Comparison of ENCODE assay signal across 17 cellular contexts in genomic region chr12:14938301-14938700, GRCh38. TPM values are rescaled to one million over a fixed set of nuclear protein-coding genes. Genes with fewer than 3 reads are reported as not detected.
DNase-seq lines count a peak whose midpoint lies in the region; ATAC-seq and TF ChIP-seq lines count a peak whose summit lies in the region.
"Had no signal": no experiment of that assay in that cellular context is flagged by ENCODE, and none has a peak within 500 bp of the region (broad histone marks: within the 10 kb centered on the region; RNA-seq: fewer than 3 reads in every experiment).

ERP27 (minus strand) TSS chr12:14938537; CDS start chr12:14938508, 29 bp downstream.

- ATAC-seq in HG02884 (IDR thresholded peaks at IDR 0.05; ENCODE audit: unreplicated experiment) (no peak), GM21526 (IDR thresholded peaks at IDR 0.05; ENCODE audit: low FRiP score, unreplicated experiment) (no peak)

- no peak within 1 kb of the TSS for H2BK15ac ChIP-seq in mesenchymal stem cell (ENCODE audit: low read depth, poor library complexity, severe bottlenecking)

- H3K4me3 Mint-ChIP-seq in activated naive CD4-positive, alpha-beta T cell treated with anti-CD3 and anti-CD28 coated beads, Interleukin-2, amount 10 ng/mL, durations not matched to agents 7 days and 5 days = no peak within 1 kb of the TSS
- H3K4me3 Mint-ChIP-seq in activated T-helper 1 cell treated with anti-CD3 and anti-CD28 coated beads, Interleukin-12 subunit alpha, Interleukin-12 subunit beta, Interleukin-2, Interleukin-4 antibody, amounts not matched to agents 30 ng/mL and 10 ng/mL and 1 ng/mL, durations not matched to agents 14 hours and 24 hours and 36 hours = no peak within 1 kb of the TSS
- H3K4me3 Mint-ChIP-seq in endodermal cell = no peak within 1 kb of the TSS
- H3K4me3 Mint-ChIP-seq: brain, WTC11 had no signal

- H3K4me1 Mint-ChIP-seq in activated naive CD4-positive, alpha-beta T cell treated with anti-CD3 and anti-CD28 coated beads, Interleukin-2, amount 10 ng/mL, durations not matched to agents 7 days and 5 days = peaks cover 35% of the 10 kb centered on the region
- peaks cover 14% of the 10 kb centered on the region for H3K4me1 Mint-ChIP-seq in activated T-helper 1 cell treated with anti-CD3 and anti-CD28 coated beads, Interleukin-12 subunit alpha, Interleukin-12 subunit beta, Interleukin-2, Interleukin-4 antibody, amounts not matched to agents 30 ng/mL and 10 ng/mL and 1 ng/mL, durations not matched to agents 14 hours and 24 hours and 36 hours (ENCODE audit: low read depth)
- H3K4me1 Mint-ChIP-seq in endodermal cell = peaks cover 14% of the 10 kb centered on the region
- H3K4me1 Mint-ChIP-seq: WTC11 had no signal

- H3K4me2 ChIP-seq in mesenchymal stem cell (ENCODE audit: low read length, poor library complexity, severe bottlenecking) = no peak within 1 kb of the TSS

- H2AK5ac ChIP-seq in mesenchymal stem cell (ENCODE audit: low read length, severe bottlenecking) = no peak within 1 kb of the TSS

- no peak within 1 kb of the TSS for H4K91ac ChIP-seq in mesenchymal stem cell (ENCODE audit: low read length)

- CTCF ChIA-PET in activated naive CD4-positive, alpha-beta T cell treated with anti-CD3 and anti-CD28 coated beads, Interleukin-2, amount 10 ng/mL, durations not matched to agents 7 days and 5 days (lab: Charles Lee) = interaction anchor here (0.8 to 3.8 kb wide), 4 partner anchors 10 to 56 kb away, joined by 3 to 17 read pairs (median 6); no protein-coding TSS in a partner anchor

- peaks cover 0 to 4% of the 10 kb centered on the region in 2 experiments for H3K36me3 ChIP-seq in mesenchymal stem cell (ENCODE audit: control insufficient read depth in 1 of 2, insufficient read depth in 2 of 2, low read depth in 1 of 2, low read length in 2 of 2)
- no peaks in the 10 kb centered on the region for H3K36me3 ChIP-seq in endodermal cell (ENCODE audit: control insufficient read depth, insufficient read depth, low read length)

- no peaks in the 10 kb centered on the region for H3K27me3 ChIP-seq in mesenchymal stem cell (ENCODE audit: control insufficient read depth in 1 of 2, insufficient read depth in 1 of 2, low read length in 2 of 2)
- H3K27me3 ChIP-seq in endodermal cell (ENCODE audit: control insufficient read depth, insufficient read depth, low read length, poor library complexity, severe bottlenecking) = no peaks in the 10 kb centered on the region
- H3K27me3 ChIP-seq: testis had no signal

- peak within 1 kb of the TSS; percentile 40 for H3K27ac Mint-ChIP-seq in activated naive CD4-positive, alpha-beta T cell treated with anti-CD3 and anti-CD28 coated beads, Interleukin-2, amount 10 ng/mL, durations not matched to agents 7 days and 5 days
- H3K27ac Mint-ChIP-seq in activated T-helper 1 cell treated with anti-CD3 and anti-CD28 coated beads, Interleukin-12 subunit alpha, Interleukin-12 subunit beta, Interleukin-2, Interleukin-4 antibody, amounts not matched to agents 30 ng/mL and 10 ng/mL and 1 ng/mL, durations not matched to agents 14 hours and 24 hours and 36 hours = peak within 1 kb of the TSS; percentile 1
- H3K27ac Mint-ChIP-seq in endodermal cell = no peak within 1 kb of the TSS
- H3K27ac Mint-ChIP-seq: WTC11 had no signal

- H3K79me1 ChIP-seq in mesenchymal stem cell (replicated peaks; ENCODE audit: low read length, poor library complexity, severe bottlenecking) = no peaks in the 10 kb centered on the region

- no peak within 1 kb of the TSS for H3K9ac ChIP-seq in mesenchymal stem cell (ENCODE audit: low read length)
- H3K9ac ChIP-seq in endodermal cell (ENCODE audit: extremely low read depth, low read length, poor library complexity, severe bottlenecking) = no peak within 1 kb of the TSS

- H3K18ac ChIP-seq in mesenchymal stem cell (ENCODE audit: low read depth in 1 of 2, low read length in 2 of 2) = peak within 1 kb of the TSS in 1 of 2 experiments; percentile 38

- WGBS in mesenchymal stem cell = 100% methylated on average over 3 of the region's 3 CpGs
- 80 to 84% methylated on average over 1 to 3 of the region's 3 CpGs for WGBS in endodermal cell (ENCODE audit: insufficient coverage in 1 of 2, insufficient read length in 1 of 2), 2 experiments

- no peak within 1 kb of the TSS for H2AFZ ChIP-seq in mesenchymal stem cell (ENCODE audit: low read depth, low read length)

- H2BK120ac ChIP-seq in mesenchymal stem cell (ENCODE audit: low read depth, low read length) = no peak within 1 kb of the TSS

- H3K27me3 Mint-ChIP-seq in activated naive CD4-positive, alpha-beta T cell treated with anti-CD3 and anti-CD28 coated beads, Interleukin-2, amount 10 ng/mL, durations not matched to agents 7 days and 5 days = no peaks in the 10 kb centered on the region
- no peaks in the 10 kb centered on the region for H3K27me3 Mint-ChIP-seq in activated T-helper 1 cell treated with anti-CD3 and anti-CD28 coated beads, Interleukin-12 subunit alpha, Interleukin-12 subunit beta, Interleukin-2, Interleukin-4 antibody, amounts not matched to agents 30 ng/mL and 10 ng/mL and 1 ng/mL, durations not matched to agents 14 hours and 24 hours and 36 hours (ENCODE audit: insufficient read depth)
- no peaks in the 10 kb centered on the region for H3K27me3 Mint-ChIP-seq in endodermal cell (ENCODE audit: insufficient read depth)

- H3K9me3 ChIP-seq in mesenchymal stem cell (ENCODE audit: control insufficient read depth, low read length) (no peaks in the 10 kb centered on the region), endodermal cell (ENCODE audit: control insufficient read depth, low read length) (no peaks in the 10 kb centered on the region)
- H3K9me3 ChIP-seq: testis had no signal

- no peak for DNase-seq in activated naive CD4-positive, alpha-beta T cell treated with anti-CD3 and anti-CD28 coated beads, Interleukin-2, amount 10 ng/mL, durations not matched to agents 7 days and 5 days
- no peak for DNase-seq in activated naive CD4-positive, alpha-beta T cell treated with Interleukin-2 at 50 U/mL for 16 hours
- no peak for DNase-seq in activated T-helper 1 cell treated with anti-CD3 and anti-CD28 coated beads, Interleukin-12 subunit alpha, Interleukin-12 subunit beta, Interleukin-2, Interleukin-4 antibody, amounts not matched to agents 30 ng/mL and 10 ng/mL and 1 ng/mL, durations not matched to agents 14 hours and 24 hours and 36 hours (ENCODE audit: low spot score)
- DNase-seq in mesenchymal stem cell (no peak), ureter (ENCODE audit: low spot score) (no peak), endodermal cell (no peak)
- DNase-seq: hippocampal formation, NCI-H1930, NCI-H526, testis had no signal

- no peak within 1 kb of the TSS for H2BK5ac ChIP-seq in mesenchymal stem cell (ENCODE audit: low read depth, low read length, poor library complexity, severe bottlenecking)

- no peak within 1 kb of the TSS for H3K27ac ChIP-seq in mesenchymal stem cell (ENCODE audit: low read length, poor library complexity, severe bottlenecking)
- no peak within 1 kb of the TSS for H3K27ac ChIP-seq in endodermal cell (ENCODE audit: low read depth, low read length)
- H3K27ac ChIP-seq: testis had no signal

- peaks cover 7% of the 10 kb centered on the region for H3K4me1 ChIP-seq in mesenchymal stem cell (ENCODE audit: control insufficient read depth, insufficient read depth, low read depth, low read length)
- no peaks in the 10 kb centered on the region for H3K4me1 ChIP-seq in endodermal cell (ENCODE audit: control insufficient read depth, insufficient read depth, low read length)
- H3K4me1 ChIP-seq: testis had no signal

- no peak within 1 kb of the TSS for H3K23ac ChIP-seq in mesenchymal stem cell (ENCODE audit: low read length in 2 of 2)

- no peak for TF ChIP-seq CTCF in endodermal cell (conservative IDR thresholded peaks at IDR 0.05)

- no peak within 1 kb of the TSS for H3K4ac ChIP-seq in mesenchymal stem cell (ENCODE audit: low read depth in 1 of 2, low read length in 2 of 2)

- H3K4me3 ChIP-seq in mesenchymal stem cell (ENCODE audit: insufficient read depth in 1 of 2, low read depth in 1 of 2, low read length in 2 of 2) = no peak within 1 kb of the TSS
- H3K4me3 ChIP-seq in endodermal cell (ENCODE audit: low read length) = no peak within 1 kb of the TSS
- H3K4me3 ChIP-seq: testis had no signal

- intact Hi-C loops in activated T-helper 1 cell treated with anti-CD3 and anti-CD28 coated beads, Interleukin-12 subunit alpha, Interleukin-12 subunit beta, Interleukin-2, Interleukin-4 antibody, amounts not matched to agents 30 ng/mL and 10 ng/mL and 1 ng/mL, durations not matched to agents 14 hours and 24 hours and 36 hours (cut with micrococcal nuclease) = loop anchor here (5.0 kb wide), 1 partner anchor 91 kb away; no protein-coding TSS in a partner anchor

- H3K14ac ChIP-seq in mesenchymal stem cell (ENCODE audit: low read length in 2 of 2) = no peak within 1 kb of the TSS

- H3K9me3 Mint-ChIP-seq in activated naive CD4-positive, alpha-beta T cell treated with anti-CD3 and anti-CD28 coated beads, Interleukin-2, amount 10 ng/mL, durations not matched to agents 7 days and 5 days = peaks cover 1% of the 10 kb centered on the region
- no peaks in the 10 kb centered on the region for H3K9me3 Mint-ChIP-seq in activated T-helper 1 cell treated with anti-CD3 and anti-CD28 coated beads, Interleukin-12 subunit alpha, Interleukin-12 subunit beta, Interleukin-2, Interleukin-4 antibody, amounts not matched to agents 30 ng/mL and 10 ng/mL and 1 ng/mL, durations not matched to agents 14 hours and 24 hours and 36 hours
- H3K9me3 Mint-ChIP-seq in endodermal cell = no peaks in the 10 kb centered on the region
- H3K9me3 Mint-ChIP-seq: WTC11 had no signal

- peaks cover 80% of the 10 kb centered on the region for H3K36me3 Mint-ChIP-seq in activated naive CD4-positive, alpha-beta T cell treated with anti-CD3 and anti-CD28 coated beads, Interleukin-2, amount 10 ng/mL, durations not matched to agents 7 days and 5 days
- H3K36me3 Mint-ChIP-seq in activated T-helper 1 cell treated with anti-CD3 and anti-CD28 coated beads, Interleukin-12 subunit alpha, Interleukin-12 subunit beta, Interleukin-2, Interleukin-4 antibody, amounts not matched to agents 30 ng/mL and 10 ng/mL and 1 ng/mL, durations not matched to agents 14 hours and 24 hours and 36 hours (ENCODE audit: low read depth) = peaks cover 55% of the 10 kb centered on the region
- no peaks in the 10 kb centered on the region for H3K36me3 Mint-ChIP-seq in endodermal cell (ENCODE audit: low read depth)
- H3K36me3 Mint-ChIP-seq: brain, WTC11 had no signal

- H4K8ac ChIP-seq in mesenchymal stem cell (ENCODE audit: low read length) = no peak within 1 kb of the TSS

- H2BK12ac ChIP-seq in mesenchymal stem cell (ENCODE audit: low read length in 2 of 2) = peak within 1 kb of the TSS; percentile 54 to 61

RNA-seq across cellular contexts. Expression of gene ERP27, which starts in this region (rescaled TPM):
- total RNA-seq in activated T-helper 1 cell treated with anti-CD3 and anti-CD28 coated beads, Interleukin-12 subunit alpha, Interleukin-12 subunit beta, Interleukin-2, Interleukin-4 antibody, amounts not matched to agents 30 ng/mL and 10 ng/mL and 1 ng/mL, durations not matched to agents 14 hours and 24 hours and 36 hours = 2.2 and 2.3 TPM in 2 replicates
- 0.54 TPM for polyA plus RNA-seq in mesenchymal stem cell (2013, experiment 1 of 2)
- 0.11 TPM for polyA plus RNA-seq in mesenchymal stem cell (2013, experiment 2 of 2)
- total RNA-seq in ureter = 122 TPM
- under 1 TPM; 0.15 to 0.22 TPM for total RNA-seq in endodermal cell
- 0.11 TPM for polyA plus RNA-seq in endodermal cell (2013, experiment 1 of 2)
- polyA plus RNA-seq in endodermal cell (2013, experiment 2 of 2) = not detected
- total RNA-seq: H1, MCF 10A, PC-3, WTC11 had no signal
- polyA plus RNA-seq: H1 had no signal

Comparison
In these comparisons a context has a peak if more than half of its experiments do, and no peak if none do; other contexts are left out.
1. RNA of gene ERP27 (total RNA-seq): 122 TPM in ureter (single experiment); 2.2 to 2.3 TPM in activated T-helper 1 cell treated with anti-CD3 and anti-CD28 coated beads, Interleukin-12 subunit alpha, Interleukin-12 subunit beta, Interleukin-2, Interleukin-4 antibody, amounts not matched to agents 30 ng/mL and 10 ng/mL and 1 ng/mL, durations not matched to agents 14 hours and 24 hours and 36 hours and 0.15 to 0.22 TPM in endodermal cell; every median in the first group is over 10 times any median in the second.